Comparison of ENCODE assay signal across 1 cellular context in genomic region chr2:197713271-197713670, GRCh38.
TF ChIP-seq lines count a peak whose summit lies in the region.

No MANE protein-coding gene starts in this region.

TF ChIP-seq in HepG2, 621 proteins besides CTCF, POLR2A, EP300 and RAD21 (continues in another document):
- TF ChIP-seq SOX5 (CRISPR knock-in tag; IDR thresholded peaks at IDR 0.05; ENCODE audit: borderline replicate concordance) (peak; percentile 74; the same call in 1 of the 2 replicates), KLF13 (CRISPR knock-in tag; IDR thresholded peaks at IDR 0.05) (no peak), ZFP36L1 (CRISPR knock-in tag; IDR thresholded peaks at IDR 0.05) (no peak), ZNF138 (CRISPR knock-in tag; IDR thresholded peaks at IDR 0.05; ENCODE audit: low read depth) (no peak), ZNF780A (CRISPR knock-in tag; IDR thresholded peaks at IDR 0.05) (no peak), SMARCC2 (IDR thresholded peaks at IDR 0.05) (no peak), ZNF841 (CRISPR knock-in tag; IDR thresholded peaks at IDR 0.05; ENCODE audit: borderline replicate concordance) (no peak), KDM4B (CRISPR knock-in tag; IDR thresholded peaks at IDR 0.05) (no peak), PITX1 (CRISPR knock-in tag; IDR thresholded peaks at IDR 0.05) (no peak), FOXA1 (IDR thresholded peaks at IDR 0.05) (no peak), FOXA1 (CRISPR knock-in tag; IDR thresholded peaks at IDR 0.05) (no peak), SP140L (CRISPR knock-in tag; IDR thresholded peaks at IDR 0.05; ENCODE audit: borderline replicate concordance) (no peak), ZNF160 (CRISPR knock-in tag; IDR thresholded peaks at IDR 0.05) (no peak), ZFY (CRISPR knock-in tag; IDR thresholded peaks at IDR 0.05) (no peak), CENPBD1 (CRISPR knock-in tag; IDR thresholded peaks at IDR 0.05; ENCODE audit: borderline replicate concordance, low read depth) (no peak), ZNF879 (CRISPR knock-in tag; IDR thresholded peaks at IDR 0.05) (no peak), GATAD1 (CRISPR knock-in tag; IDR thresholded peaks at IDR 0.05) (no peak), ZNF556 (CRISPR knock-in tag; IDR thresholded peaks at IDR 0.05; ENCODE audit: borderline replicate concordance) (no peak), ZNF496 (CRISPR knock-in tag; IDR thresholded peaks at IDR 0.05; ENCODE audit: insufficient replicate concordance) (no peak), EZH2 (conservative IDR thresholded peaks at IDR 0.05; ENCODE audit: low read depth, low read length) (no peak), TEAD3 (CRISPR knock-in tag; optimal IDR thresholded peaks at IDR 0.05; ENCODE audit: borderline replicate concordance) (no peak), FOXA3 (CRISPR knock-in tag; IDR thresholded peaks at IDR 0.05) (no peak)
- TF ChIP-seq, protein P1, sequence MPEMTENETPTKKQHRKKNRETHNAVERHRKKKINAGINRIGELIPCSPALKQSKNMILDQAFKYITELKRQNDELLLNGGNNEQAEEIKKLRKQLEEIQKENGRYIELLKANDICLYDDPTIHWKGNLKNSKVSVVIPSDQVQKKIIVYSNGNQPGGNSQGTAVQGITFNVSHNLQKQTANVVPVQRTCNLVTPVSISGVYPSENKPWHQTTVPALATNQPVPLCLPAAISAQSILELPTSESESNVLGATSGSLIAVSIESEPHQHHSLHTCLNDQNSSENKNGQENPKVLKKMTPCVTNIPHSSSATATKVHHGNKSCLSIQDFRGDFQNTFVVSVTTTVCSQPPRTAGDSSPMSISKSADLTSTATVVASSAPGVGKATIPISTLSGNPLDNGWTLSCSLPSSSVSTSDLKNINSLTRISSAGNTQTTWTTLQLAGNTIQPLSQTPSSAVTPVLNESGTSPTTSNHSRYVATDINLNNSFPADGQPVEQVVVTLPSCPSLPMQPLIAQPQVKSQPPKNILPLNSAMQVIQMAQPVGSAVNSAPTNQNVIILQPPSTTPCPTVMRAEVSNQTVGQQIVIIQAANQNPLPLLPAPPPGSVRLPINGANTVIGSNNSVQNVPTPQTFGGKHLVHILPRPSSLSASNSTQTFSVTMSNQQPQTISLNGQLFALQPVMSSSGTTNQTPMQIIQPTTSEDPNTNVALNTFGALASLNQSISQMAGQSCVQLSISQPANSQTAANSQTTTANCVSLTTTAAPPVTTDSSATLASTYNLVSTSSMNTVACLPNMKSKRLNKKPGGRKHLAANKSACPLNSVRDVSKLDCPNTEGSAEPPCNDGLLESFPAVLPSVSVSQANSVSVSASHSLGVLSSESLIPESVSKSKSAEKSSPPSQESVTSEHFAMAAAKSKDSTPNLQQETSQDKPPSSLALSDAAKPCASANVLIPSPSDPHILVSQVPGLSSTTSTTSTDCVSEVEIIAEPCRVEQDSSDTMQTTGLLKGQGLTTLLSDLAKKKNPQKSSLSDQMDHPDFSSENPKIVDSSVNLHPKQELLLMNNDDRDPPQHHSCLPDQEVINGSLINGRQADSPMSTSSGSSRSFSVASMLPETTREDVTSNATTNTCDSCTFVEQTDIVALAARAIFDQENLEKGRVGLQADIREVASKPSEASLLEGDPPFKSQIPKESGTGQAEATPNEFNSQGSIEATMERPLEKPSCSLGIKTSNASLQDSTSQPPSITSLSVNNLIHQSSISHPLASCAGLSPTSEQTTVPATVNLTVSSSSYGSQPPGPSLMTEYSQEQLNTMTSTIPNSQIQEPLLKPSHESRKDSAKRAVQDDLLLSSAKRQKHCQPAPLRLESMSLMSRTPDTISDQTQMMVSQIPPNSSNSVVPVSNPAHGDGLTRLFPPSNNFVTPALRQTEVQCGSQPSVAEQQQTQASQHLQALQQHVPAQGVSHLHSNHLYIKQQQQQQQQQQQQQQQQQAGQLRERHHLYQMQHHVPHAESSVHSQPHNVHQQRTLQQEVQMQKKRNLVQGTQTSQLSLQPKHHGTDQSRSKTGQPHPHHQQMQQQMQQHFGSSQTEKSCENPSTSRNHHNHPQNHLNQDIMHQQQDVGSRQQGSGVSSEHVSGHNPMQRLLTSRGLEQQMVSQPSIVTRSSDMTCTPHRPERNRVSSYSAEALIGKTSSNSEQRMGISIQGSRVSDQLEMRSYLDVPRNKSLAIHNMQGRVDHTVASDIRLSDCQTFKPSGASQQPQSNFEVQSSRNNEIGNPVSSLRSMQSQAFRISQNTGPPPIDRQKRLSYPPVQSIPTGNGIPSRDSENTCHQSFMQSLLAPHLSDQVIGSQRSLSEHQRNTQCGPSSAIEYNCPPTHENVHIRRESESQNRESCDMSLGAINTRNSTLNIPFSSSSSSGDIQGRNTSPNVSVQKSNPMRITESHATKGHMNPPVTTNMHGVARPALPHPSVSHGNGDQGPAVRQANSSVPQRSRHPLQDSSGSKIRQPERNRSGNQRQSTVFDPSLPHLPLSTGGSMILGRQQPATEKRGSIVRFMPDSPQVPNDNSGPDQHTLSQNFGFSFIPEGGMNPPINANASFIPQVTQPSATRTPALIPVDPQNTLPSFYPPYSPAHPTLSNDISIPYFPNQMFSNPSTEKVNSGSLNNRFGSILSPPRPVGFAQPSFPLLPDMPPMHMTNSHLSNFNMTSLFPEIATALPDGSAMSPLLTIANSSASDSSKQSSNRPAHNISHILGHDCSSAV (CRISPR knock-in tag; IDR thresholded peaks at IDR 0.05; ENCODE audit: borderline replicate concordance): no peak
- TF ChIP-seq, protein P2, sequence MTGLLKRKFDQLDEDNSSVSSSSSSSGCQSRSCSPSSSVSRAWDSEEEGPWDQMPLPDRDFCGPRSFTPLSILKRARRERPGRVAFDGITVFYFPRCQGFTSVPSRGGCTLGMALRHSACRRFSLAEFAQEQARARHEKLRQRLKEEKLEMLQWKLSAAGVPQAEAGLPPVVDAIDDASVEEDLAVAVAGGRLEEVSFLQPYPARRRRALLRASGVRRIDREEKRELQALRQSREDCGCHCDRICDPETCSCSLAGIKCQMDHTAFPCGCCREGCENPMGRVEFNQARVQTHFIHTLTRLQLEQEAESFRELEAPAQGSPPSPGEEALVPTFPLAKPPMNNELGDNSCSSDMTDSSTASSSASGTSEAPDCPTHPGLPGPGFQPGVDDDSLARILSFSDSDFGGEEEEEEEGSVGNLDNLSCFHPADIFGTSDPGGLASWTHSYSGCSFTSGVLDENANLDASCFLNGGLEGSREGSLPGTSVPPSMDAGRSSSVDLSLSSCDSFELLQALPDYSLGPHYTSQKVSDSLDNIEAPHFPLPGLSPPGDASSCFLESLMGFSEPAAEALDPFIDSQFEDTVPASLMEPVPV (CRISPR knock-in tag; IDR thresholded peaks at IDR 0.05): no peak
- TF ChIP-seq, protein P3, sequence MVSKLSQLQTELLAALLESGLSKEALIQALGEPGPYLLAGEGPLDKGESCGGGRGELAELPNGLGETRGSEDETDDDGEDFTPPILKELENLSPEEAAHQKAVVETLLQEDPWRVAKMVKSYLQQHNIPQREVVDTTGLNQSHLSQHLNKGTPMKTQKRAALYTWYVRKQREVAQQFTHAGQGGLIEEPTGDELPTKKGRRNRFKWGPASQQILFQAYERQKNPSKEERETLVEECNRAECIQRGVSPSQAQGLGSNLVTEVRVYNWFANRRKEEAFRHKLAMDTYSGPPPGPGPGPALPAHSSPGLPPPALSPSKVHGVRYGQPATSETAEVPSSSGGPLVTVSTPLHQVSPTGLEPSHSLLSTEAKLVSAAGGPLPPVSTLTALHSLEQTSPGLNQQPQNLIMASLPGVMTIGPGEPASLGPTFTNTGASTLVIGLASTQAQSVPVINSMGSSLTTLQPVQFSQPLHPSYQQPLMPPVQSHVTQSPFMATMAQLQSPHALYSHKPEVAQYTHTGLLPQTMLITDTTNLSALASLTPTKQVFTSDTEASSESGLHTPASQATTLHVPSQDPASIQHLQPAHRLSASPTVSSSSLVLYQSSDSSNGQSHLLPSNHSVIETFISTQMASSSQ (IDR thresholded peaks at IDR 0.05; ENCODE audit: low read depth): no peak
- TF ChIP-seq, protein P3 (CRISPR knock-in tag; IDR thresholded peaks at IDR 0.05; ENCODE audit: borderline replicate concordance): no peak
- TF ChIP-seq, protein P4, sequence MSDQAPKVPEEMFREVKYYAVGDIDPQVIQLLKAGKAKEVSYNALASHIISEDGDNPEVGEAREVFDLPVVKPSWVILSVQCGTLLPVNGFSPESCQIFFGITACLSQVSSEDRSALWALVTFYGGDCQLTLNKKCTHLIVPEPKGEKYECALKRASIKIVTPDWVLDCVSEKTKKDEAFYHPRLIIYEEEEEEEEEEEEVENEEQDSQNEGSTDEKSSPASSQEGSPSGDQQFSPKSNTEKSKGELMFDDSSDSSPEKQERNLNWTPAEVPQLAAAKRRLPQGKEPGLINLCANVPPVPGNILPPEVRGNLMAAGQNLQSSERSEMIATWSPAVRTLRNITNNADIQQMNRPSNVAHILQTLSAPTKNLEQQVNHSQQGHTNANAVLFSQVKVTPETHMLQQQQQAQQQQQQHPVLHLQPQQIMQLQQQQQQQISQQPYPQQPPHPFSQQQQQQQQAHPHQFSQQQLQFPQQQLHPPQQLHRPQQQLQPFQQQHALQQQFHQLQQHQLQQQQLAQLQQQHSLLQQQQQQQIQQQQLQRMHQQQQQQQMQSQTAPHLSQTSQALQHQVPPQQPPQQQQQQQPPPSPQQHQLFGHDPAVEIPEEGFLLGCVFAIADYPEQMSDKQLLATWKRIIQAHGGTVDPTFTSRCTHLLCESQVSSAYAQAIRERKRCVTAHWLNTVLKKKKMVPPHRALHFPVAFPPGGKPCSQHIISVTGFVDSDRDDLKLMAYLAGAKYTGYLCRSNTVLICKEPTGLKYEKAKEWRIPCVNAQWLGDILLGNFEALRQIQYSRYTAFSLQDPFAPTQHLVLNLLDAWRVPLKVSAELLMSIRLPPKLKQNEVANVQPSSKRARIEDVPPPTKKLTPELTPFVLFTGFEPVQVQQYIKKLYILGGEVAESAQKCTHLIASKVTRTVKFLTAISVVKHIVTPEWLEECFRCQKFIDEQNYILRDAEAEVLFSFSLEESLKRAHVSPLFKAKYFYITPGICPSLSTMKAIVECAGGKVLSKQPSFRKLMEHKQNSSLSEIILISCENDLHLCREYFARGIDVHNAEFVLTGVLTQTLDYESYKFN (CRISPR knock-in tag; conservative IDR thresholded peaks at IDR 0.05): peak; percentile 28; the same call in 1 of the 2 replicates
- TF ChIP-seq, protein P5, sequence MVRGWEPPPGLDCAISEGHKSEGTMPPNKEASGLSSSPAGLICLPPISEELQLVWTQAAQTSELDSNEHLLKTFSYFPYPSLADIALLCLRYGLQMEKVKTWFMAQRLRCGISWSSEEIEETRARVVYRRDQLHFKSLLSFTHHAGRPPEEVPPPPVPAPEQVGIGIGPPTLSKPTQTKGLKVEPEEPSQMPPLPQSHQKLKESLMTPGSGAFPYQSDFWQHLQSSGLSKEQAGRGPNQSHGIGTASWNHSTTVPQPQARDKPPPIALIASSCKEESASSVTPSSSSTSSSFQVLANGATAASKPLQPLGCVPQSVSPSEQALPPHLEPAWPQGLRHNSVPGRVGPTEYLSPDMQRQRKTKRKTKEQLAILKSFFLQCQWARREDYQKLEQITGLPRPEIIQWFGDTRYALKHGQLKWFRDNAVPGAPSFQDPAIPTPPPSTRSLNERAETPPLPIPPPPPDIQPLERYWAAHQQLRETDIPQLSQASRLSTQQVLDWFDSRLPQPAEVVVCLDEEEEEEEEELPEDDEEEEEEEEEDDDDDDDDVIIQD (CRISPR knock-in tag; IDR thresholded peaks at IDR 0.05; ENCODE audit: low read depth): no peak; the same call in 1 of the 2 replicates
- TF ChIP-seq, protein P6, sequence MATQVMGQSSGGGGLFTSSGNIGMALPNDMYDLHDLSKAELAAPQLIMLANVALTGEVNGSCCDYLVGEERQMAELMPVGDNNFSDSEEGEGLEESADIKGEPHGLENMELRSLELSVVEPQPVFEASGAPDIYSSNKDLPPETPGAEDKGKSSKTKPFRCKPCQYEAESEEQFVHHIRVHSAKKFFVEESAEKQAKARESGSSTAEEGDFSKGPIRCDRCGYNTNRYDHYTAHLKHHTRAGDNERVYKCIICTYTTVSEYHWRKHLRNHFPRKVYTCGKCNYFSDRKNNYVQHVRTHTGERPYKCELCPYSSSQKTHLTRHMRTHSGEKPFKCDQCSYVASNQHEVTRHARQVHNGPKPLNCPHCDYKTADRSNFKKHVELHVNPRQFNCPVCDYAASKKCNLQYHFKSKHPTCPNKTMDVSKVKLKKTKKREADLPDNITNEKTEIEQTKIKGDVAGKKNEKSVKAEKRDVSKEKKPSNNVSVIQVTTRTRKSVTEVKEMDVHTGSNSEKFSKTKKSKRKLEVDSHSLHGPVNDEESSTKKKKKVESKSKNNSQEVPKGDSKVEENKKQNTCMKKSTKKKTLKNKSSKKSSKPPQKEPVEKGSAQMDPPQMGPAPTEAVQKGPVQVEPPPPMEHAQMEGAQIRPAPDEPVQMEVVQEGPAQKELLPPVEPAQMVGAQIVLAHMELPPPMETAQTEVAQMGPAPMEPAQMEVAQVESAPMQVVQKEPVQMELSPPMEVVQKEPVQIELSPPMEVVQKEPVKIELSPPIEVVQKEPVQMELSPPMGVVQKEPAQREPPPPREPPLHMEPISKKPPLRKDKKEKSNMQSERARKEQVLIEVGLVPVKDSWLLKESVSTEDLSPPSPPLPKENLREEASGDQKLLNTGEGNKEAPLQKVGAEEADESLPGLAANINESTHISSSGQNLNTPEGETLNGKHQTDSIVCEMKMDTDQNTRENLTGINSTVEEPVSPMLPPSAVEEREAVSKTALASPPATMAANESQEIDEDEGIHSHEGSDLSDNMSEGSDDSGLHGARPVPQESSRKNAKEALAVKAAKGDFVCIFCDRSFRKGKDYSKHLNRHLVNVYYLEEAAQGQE (IDR thresholded peaks at IDR 0.05; ENCODE audit: borderline replicate concordance in 1 of 2, low read depth in 1 of 2, low read length in 2 of 2): no peak
- TF ChIP-seq, protein P7, sequence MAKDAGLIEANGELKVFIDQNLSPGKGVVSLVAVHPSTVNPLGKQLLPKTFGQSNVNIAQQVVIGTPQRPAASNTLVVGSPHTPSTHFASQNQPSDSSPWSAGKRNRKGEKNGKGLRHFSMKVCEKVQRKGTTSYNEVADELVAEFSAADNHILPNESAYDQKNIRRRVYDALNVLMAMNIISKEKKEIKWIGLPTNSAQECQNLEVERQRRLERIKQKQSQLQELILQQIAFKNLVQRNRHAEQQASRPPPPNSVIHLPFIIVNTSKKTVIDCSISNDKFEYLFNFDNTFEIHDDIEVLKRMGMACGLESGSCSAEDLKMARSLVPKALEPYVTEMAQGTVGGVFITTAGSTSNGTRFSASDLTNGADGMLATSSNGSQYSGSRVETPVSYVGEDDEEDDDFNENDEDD (CRISPR knock-in tag; IDR thresholded peaks at IDR 0.05; ENCODE audit: borderline replicate concordance): no peak
